In the genomic region with DNA sequence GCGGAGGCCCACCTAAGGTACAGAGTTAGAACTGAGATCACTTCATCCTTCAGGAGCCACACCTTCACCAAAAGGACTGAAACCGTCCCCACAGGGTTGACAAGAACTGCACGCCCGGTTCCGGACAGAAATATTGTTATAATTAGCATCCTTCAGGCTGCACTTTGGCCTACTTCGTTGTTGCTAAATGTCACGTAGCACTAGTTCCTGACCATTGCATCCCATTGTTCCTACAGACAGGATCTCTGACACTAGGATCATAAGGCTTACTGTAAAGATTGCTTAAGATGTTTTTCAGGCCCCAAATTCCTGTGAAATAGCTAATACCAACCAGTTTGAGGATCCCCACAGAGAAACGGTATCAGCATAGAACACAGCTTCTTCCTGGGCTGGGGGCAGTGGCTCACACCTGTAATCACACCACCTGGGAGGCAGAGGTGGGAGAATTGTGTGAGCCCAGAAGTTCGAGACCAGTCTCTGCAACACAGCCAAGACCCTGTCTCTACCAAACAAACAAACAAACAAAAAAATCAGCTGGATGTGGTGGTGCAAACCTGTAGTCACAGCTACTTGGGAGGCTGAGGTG, we compare ENCODE assay signal across 2 cellular contexts.
TF ChIP-seq lines count a peak whose summit lies in the region.

No MANE protein-coding gene starts in this region.

TF ChIP-seq in HepG2, 621 proteins besides CTCF, POLR2A, EP300 and RAD21 (continues in another document):
- no peak; the same call in 1 of the 2 replicates for TF ChIP-seq RXRA (CRISPR knock-in tag; IDR thresholded peaks at IDR 0.05)
- TF ChIP-seq ZNF326 (CRISPR knock-in tag; IDR thresholded peaks at IDR 0.05; ENCODE audit: borderline replicate concordance) = no peak
- no peak for TF ChIP-seq TARDBP (CRISPR knock-in tag; IDR thresholded peaks at IDR 0.05)
- TF ChIP-seq SOX5 (CRISPR knock-in tag; IDR thresholded peaks at IDR 0.05; ENCODE audit: borderline replicate concordance) = peak; percentile 80
- no peak for TF ChIP-seq REXO4 (CRISPR knock-in tag; IDR thresholded peaks at IDR 0.05; ENCODE audit: borderline replicate concordance)
- TF ChIP-seq, protein P1, sequence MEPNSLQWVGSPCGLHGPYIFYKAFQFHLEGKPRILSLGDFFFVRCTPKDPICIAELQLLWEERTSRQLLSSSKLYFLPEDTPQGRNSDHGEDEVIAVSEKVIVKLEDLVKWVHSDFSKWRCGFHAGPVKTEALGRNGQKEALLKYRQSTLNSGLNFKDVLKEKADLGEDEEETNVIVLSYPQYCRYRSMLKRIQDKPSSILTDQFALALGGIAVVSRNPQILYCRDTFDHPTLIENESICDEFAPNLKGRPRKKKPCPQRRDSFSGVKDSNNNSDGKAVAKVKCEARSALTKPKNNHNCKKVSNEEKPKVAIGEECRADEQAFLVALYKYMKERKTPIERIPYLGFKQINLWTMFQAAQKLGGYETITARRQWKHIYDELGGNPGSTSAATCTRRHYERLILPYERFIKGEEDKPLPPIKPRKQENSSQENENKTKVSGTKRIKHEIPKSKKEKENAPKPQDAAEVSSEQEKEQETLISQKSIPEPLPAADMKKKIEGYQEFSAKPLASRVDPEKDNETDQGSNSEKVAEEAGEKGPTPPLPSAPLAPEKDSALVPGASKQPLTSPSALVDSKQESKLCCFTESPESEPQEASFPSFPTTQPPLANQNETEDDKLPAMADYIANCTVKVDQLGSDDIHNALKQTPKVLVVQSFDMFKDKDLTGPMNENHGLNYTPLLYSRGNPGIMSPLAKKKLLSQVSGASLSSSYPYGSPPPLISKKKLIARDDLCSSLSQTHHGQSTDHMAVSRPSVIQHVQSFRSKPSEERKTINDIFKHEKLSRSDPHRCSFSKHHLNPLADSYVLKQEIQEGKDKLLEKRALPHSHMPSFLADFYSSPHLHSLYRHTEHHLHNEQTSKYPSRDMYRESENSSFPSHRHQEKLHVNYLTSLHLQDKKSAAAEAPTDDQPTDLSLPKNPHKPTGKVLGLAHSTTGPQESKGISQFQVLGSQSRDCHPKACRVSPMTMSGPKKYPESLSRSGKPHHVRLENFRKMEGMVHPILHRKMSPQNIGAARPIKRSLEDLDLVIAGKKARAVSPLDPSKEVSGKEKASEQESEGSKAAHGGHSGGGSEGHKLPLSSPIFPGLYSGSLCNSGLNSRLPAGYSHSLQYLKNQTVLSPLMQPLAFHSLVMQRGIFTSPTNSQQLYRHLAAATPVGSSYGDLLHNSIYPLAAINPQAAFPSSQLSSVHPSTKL (CRISPR knock-in tag; IDR thresholded peaks at IDR 0.05) = peak; percentile 33; the same call in 1 of the 2 replicates
- no peak for TF ChIP-seq SOX13 (IDR thresholded peaks at IDR 0.05)
- peak in 1 of 2 experiments; percentile 75; a peak in 1 of 4 replicates for TF ChIP-seq SOX13 (CRISPR knock-in tag; conservative IDR thresholded peaks at IDR 0.05 in 1 of 2, IDR thresholded peaks at IDR 0.05 in 1 of 2)
- TF ChIP-seq PAXIP1 (CRISPR knock-in tag; conservative IDR thresholded peaks at IDR 0.05) = peak; percentile 34; the same call in 1 of the 2 replicates
- TF ChIP-seq ETV5 (CRISPR knock-in tag; IDR thresholded peaks at IDR 0.05; ENCODE audit: borderline replicate concordance) = peak; percentile 16; the same call in 1 of the 2 replicates
- TF ChIP-seq RXRB (CRISPR knock-in tag; IDR thresholded peaks at IDR 0.05; ENCODE audit: borderline replicate concordance) = peak; percentile 71; the same call in 1 of the 2 replicates
- TF ChIP-seq, protein P2, sequence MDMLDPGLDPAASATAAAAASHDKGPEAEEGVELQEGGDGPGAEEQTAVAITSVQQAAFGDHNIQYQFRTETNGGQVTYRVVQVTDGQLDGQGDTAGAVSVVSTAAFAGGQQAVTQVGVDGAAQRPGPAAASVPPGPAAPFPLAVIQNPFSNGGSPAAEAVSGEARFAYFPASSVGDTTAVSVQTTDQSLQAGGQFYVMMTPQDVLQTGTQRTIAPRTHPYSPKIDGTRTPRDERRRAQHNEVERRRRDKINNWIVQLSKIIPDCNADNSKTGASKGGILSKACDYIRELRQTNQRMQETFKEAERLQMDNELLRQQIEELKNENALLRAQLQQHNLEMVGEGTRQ (IDR thresholded peaks at IDR 0.05; ENCODE audit: low read depth, low read length) = no peak
- TF ChIP-seq, protein P2 (CRISPR knock-in tag; IDR thresholded peaks at IDR 0.05; ENCODE audit: borderline replicate concordance) = no peak
- TF ChIP-seq CEBPG (CRISPR knock-in tag; IDR thresholded peaks at IDR 0.05) = peak; percentile 56
- TF ChIP-seq POLR2AphosphoS5 (IDR thresholded peaks at IDR 0.05; ENCODE audit: low read depth, low read length) = no peak
- peak; percentile 25; the same call in 1 of the 2 replicates for TF ChIP-seq HOXD1 (CRISPR knock-in tag; IDR thresholded peaks at IDR 0.05)
- TF ChIP-seq ZNF205 (CRISPR knock-in tag; IDR thresholded peaks at IDR 0.05) = no peak

TF ChIP-seq in K562, 482 proteins besides CTCF, POLR2A, EP300 and RAD21:
- 0 out of 2 replicates have a peak, but pooled peaks have one; percentile 34 for TF ChIP-seq GATA2 (CRISPR knock-in tag; IDR thresholded peaks at IDR 0.05)
- TF ChIP-seq MIER1 (IDR thresholded peaks at IDR 0.05; ENCODE audit: low read depth) = no peak
TF ChIP-seq in K562: peak in this region for 1.
